Comparison of ENCODE assay signal across 8 cellular contexts in genomic region chr1:196608401-196609113, GRCh38. TPM values are rescaled to one million over a fixed set of nuclear protein-coding genes. Genes with fewer than 3 reads are reported as not detected.
DNase-seq lines count a peak whose midpoint lies in the region; ATAC-seq and TF ChIP-seq lines count a peak whose summit lies in the region.

TSS of gene KCNT2 (minus strand) at chr1:196608440. CDS start at chr1:196608309, 131 bp downstream.

- TF ChIP-seq CTCF in WI38 (IDR thresholded peaks at IDR 0.05; ENCODE audit: low read depth, low read length) (no peak), foreskin keratinocyte (conservative IDR thresholded peaks at IDR 0.05) (no peak), nephron progenitor cell (IDR thresholded peaks at IDR 0.05) (no peak)

- peaks cover 30% of the 10 kb centered on the region for H3K27me3 ChIP-seq in foreskin keratinocyte

- peak; percentile 96 for DNase-seq in ELF-1 (ENCODE audit: low read depth, low spot score)
- DNase-seq in NCI-H1092 (lab: John Stamatoyannopoulos, UW): peak; percentile 98
- no peak for DNase-seq in foreskin keratinocyte
- DNase-seq in nephron progenitor cell: peak; percentile 92
- no peak for DNase-seq in activated gamma-delta T cell (lab: John Stamatoyannopoulos, UW)
- DNase-seq in activated CD8-positive, alpha-beta memory T cell treated with anti-CD3 and anti-CD28 coated beads, Interleukin-2, amount 50 U/mL, for 4 hours: no peak
- no peak for DNase-seq in putamen (ENCODE audit: low spot score)

- ATAC-seq in foreskin keratinocyte: peak; percentile 67

- no peak within 1 kb of the TSS for H3K27ac ChIP-seq in foreskin keratinocyte

- H3K4me3 Mint-ChIP-seq in nephron progenitor cell: peak within 1 kb of the TSS; percentile 99

- H3K9me3 Mint-ChIP-seq in nephron progenitor cell: no peaks in the 10 kb centered on the region

- peaks cover 8% of the 10 kb centered on the region for H3K36me3 Mint-ChIP-seq in nephron progenitor cell (ENCODE audit: low read depth)

- no peaks in the 10 kb centered on the region for H3K27me3 Mint-ChIP-seq in nephron progenitor cell (ENCODE audit: low read depth, poor library complexity)

- no peaks in the 10 kb centered on the region for H3K4me1 ChIP-seq in foreskin keratinocyte

- peak within 1 kb of the TSS; percentile 98 for H3K27ac Mint-ChIP-seq in nephron progenitor cell

- peaks cover 45% of the 10 kb centered on the region for H3K4me1 Mint-ChIP-seq in nephron progenitor cell

- peak within 1 kb of the TSS; percentile 60 for H3K4me3 ChIP-seq in WI38 (ENCODE audit: low read depth, low read length)

RNA-seq across cellular contexts. Expression of gene KCNT2, which starts in this region (rescaled TPM):
- total RNA-seq in foreskin keratinocyte: 0.03 TPM in 1 of 2 replicates, not detected in the other
- not detected in 2 replicates for polyA plus RNA-seq in foreskin keratinocyte

Comparison
In these comparisons a context has a peak if more than half of its experiments do, and no peak if none do; other contexts are left out.
1. Peak in ATAC-seq in foreskin keratinocyte; RNA of the gene not detected or under 1 TPM.
2. DNase-seq: peak in ELF-1 (single experiment), NCI-H1092 (single experiment) and nephron progenitor cell (single experiment); none in foreskin keratinocyte (0 of 2), activated gamma-delta T cell (single experiment), activated CD8-positive, alpha-beta memory T cell treated with anti-CD3 and anti-CD28 coated beads, Interleukin-2, amount 50 U/mL, for 4 hours (single experiment) and putamen (single experiment).